In the genomic region with DNA sequence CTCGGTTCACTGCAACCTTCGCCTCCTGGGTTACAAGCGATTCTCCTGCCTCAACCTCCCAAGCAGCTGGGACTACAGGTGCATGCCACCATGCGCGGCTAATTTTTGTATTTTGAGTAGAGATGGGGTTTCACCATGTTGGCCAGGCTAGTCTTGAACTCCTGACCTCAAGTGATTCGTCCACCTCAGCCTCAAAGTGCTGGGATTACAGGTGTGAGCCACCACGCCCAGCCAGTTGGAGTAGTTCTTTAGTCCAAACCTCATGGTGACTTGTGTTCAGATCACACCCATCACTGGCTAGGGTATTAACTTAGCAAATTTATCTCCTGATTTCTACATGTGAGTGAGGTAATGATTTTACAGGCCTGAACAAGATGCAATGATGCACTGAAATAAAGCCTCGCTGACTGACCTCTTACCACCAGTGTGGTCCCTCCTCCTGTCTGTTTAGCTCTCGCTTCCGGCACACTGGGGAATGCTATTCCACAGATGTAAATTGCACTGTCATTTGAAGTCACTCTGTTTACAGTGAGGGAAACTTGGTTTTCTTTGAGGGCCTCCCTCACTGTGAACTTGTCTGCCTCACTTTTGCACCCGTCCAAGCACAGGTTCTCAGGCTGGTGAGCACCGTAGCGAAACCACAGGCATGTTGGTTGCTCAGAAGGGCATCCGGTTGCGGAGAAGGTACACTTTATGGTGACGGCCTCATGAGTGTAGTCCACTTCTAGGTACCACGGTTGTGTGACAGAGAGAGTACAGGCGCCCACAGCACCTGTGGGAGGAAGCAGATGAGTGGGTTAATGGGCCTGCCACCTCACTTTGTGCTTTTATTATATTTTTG, we compare ENCODE assay signal across 9 cellular contexts. TPM values are rescaled to one million over a fixed set of nuclear protein-coding genes. Genes with fewer than 3 reads are reported as not detected.
DNase-seq lines count a peak whose midpoint lies in the region; ATAC-seq and TF ChIP-seq lines count a peak whose summit lies in the region.
"Had no signal": no experiment of that assay in that cellular context is flagged by ENCODE, and none has a peak within 500 bp of the region (broad histone marks: within the 10 kb centered on the region; RNA-seq: fewer than 3 reads in every experiment).

No MANE protein-coding gene starts in this region.

- H3K4me3 ChIP-seq in mucosa of descending colon: no peak overlapping the region
- H3K4me3 ChIP-seq in uterus: no peak overlapping the region

- H3K9me3 ChIP-seq in mucosa of descending colon (no peaks in the 10 kb centered on the region), uterus (no peaks in the 10 kb centered on the region)

- H3K4me3 Mint-ChIP-seq in activated CD8-positive, alpha-beta T cell treated with anti-CD3 and anti-CD28 coated beads, Interleukin-2, amount 10 ng/mL, durations not matched to agents 7 days and 5 days: peak overlapping the region; percentile 77
- no peak overlapping the region for H3K4me3 Mint-ChIP-seq in Calu3 (ENCODE audit: low read depth, unreplicated experiment)

- ATAC-seq in GM19328 (IDR thresholded peaks at IDR 0.05; ENCODE audit: unreplicated experiment) (peak; percentile 86), HG03108 (IDR thresholded peaks at IDR 0.05; ENCODE audit: unreplicated experiment) (peak; percentile 85), mucosa of descending colon (peak; percentile 87)
- peak; percentile 88 for ATAC-seq in activated CD8-positive, alpha-beta T cell treated with anti-CD3 and anti-CD28 coated beads, Interleukin-2, amount 10 ng/mL, durations not matched to agents 7 days and 5 days

- intact Hi-C loops in mucosa of descending colon (cut with DNase I, micrococcal nuclease) (no loop called here), uterus (cut with DNase I; ENCODE audit: low total_unique reads) (no loop called here), Calu3 (cut with micrococcal nuclease; ENCODE audit: unreplicated experiment) (no loop called here)

- no peaks in the 10 kb centered on the region for H3K9me3 Mint-ChIP-seq in activated CD8-positive, alpha-beta T cell treated with anti-CD3 and anti-CD28 coated beads, Interleukin-2, amount 10 ng/mL, durations not matched to agents 7 days and 5 days (ENCODE audit: insufficient read depth)
- no peaks in the 10 kb centered on the region for H3K9me3 Mint-ChIP-seq in Calu3 (ENCODE audit: low read depth, unreplicated experiment)

- H3K4me1 ChIP-seq in mucosa of descending colon (ENCODE audit: low read depth) (peaks cover 9% of the 10 kb centered on the region), uterus (no peaks in the 10 kb centered on the region)

- CTCF ChIA-PET in activated CD8-positive, alpha-beta T cell treated with anti-CD3 and anti-CD28 coated beads, Interleukin-2, amount 10 ng/mL, durations not matched to agents 7 days and 5 days (lab: Charles Lee): interaction anchor here (1.3 to 4.8 kb wide), 5 partner anchors 11 to 73 kb away, joined by 4 to 79 read pairs (median 12); no protein-coding TSS in a partner anchor
- CTCF ChIA-PET in Calu3 (lab: Charles Lee): no interaction called here

- no peaks in the 10 kb centered on the region for H3K27me3 ChIP-seq in uterus

- BruUV-seq in Calu3 (replicated peaks; lab: Mats Ljungman, UMichigan): no TSS peak

- H3K27ac Mint-ChIP-seq in activated CD8-positive, alpha-beta T cell treated with anti-CD3 and anti-CD28 coated beads, Interleukin-2, amount 10 ng/mL, durations not matched to agents 7 days and 5 days: peak overlapping the region; percentile 88
- H3K27ac Mint-ChIP-seq in Calu3 (ENCODE audit: unreplicated experiment): no peak overlapping the region

- TF ChIP-seq POLR2A in uterus (IDR thresholded peaks at IDR 0.05): no peak

- POLR2A ChIA-PET in activated CD8-positive, alpha-beta T cell treated with anti-CD3 and anti-CD28 coated beads, Interleukin-2, amount 10 ng/mL, durations not matched to agents 7 days and 5 days (lab: Charles Lee): interaction anchor here (0.6 to 1.2 kb wide), 3 partner anchors 10 to 46 kb away, joined by 3 to 4 read pairs (median 3); no protein-coding TSS in a partner anchor

- H3K36me3 Mint-ChIP-seq in activated CD8-positive, alpha-beta T cell treated with anti-CD3 and anti-CD28 coated beads, Interleukin-2, amount 10 ng/mL, durations not matched to agents 7 days and 5 days (ENCODE audit: low read depth): peaks cover 13% of the 10 kb centered on the region
- no peaks in the 10 kb centered on the region for H3K36me3 Mint-ChIP-seq in Calu3 (ENCODE audit: insufficient read depth, unreplicated experiment)

- no peaks in the 10 kb centered on the region for H3K27me3 Mint-ChIP-seq in activated CD8-positive, alpha-beta T cell treated with anti-CD3 and anti-CD28 coated beads, Interleukin-2, amount 10 ng/mL, durations not matched to agents 7 days and 5 days (ENCODE audit: low read depth)
- no peaks in the 10 kb centered on the region for H3K27me3 Mint-ChIP-seq in Calu3 (ENCODE audit: unreplicated experiment)

- DNase-seq in activated CD8-positive, alpha-beta T cell treated with anti-CD3 and anti-CD28 coated beads, Interleukin-2, amount 10 ng/mL, durations not matched to agents 7 days and 5 days: peak; percentile 91
- DNase-seq in mucosa of descending colon (peak; percentile 30 to 74 (median 48)), uterus (no peak), HUDEP-2 (lab: John Stamatoyannopoulos, UW; ENCODE audit: unreplicated experiment in 76 of 76) (no peak), Calu3 (no peak), HuH-7 (ENCODE audit: low spot score) (no peak)

- H3K27ac ChIP-seq in uterus: peak overlapping the region; percentile 46 to 53

- TF ChIP-seq CTCF in mucosa of descending colon (IDR thresholded peaks at IDR 0.05) (no peak), uterus (IDR thresholded peaks at IDR 0.05) (no peak), Calu3 (IDR thresholded peaks at IDR 0.05; ENCODE audit: unreplicated experiment) (no peak)

- H3K36me3 ChIP-seq in mucosa of descending colon (ENCODE audit: low read depth): no peaks in the 10 kb centered on the region
- H3K36me3 ChIP-seq in uterus: no peaks in the 10 kb centered on the region

- peaks cover 60% of the 10 kb centered on the region for H3K4me1 Mint-ChIP-seq in activated CD8-positive, alpha-beta T cell treated with anti-CD3 and anti-CD28 coated beads, Interleukin-2, amount 10 ng/mL, durations not matched to agents 7 days and 5 days (ENCODE audit: low read depth)
- H3K4me1 Mint-ChIP-seq in Calu3 (ENCODE audit: low read depth, unreplicated experiment): no peaks in the 10 kb centered on the region

RNA-seq across cellular contexts. Expression of gene IGSF6, which starts 5.5 kb away (rescaled TPM):
- under 1 TPM; 0.24 to 0.34 TPM for total RNA-seq in activated CD8-positive, alpha-beta T cell treated with anti-CD3 and anti-CD28 coated beads, Interleukin-2, amount 10 ng/mL, durations not matched to agents 7 days and 5 days
- 1 to 10 TPM; 3.5 to 7.3 (median 4.6) TPM for total RNA-seq in mucosa of descending colon
- total RNA-seq in uterus: 1 to 10 TPM in 2 of 4 donors, under 1 TPM in 2; 0.59 to 4.1 (median 1.6) TPM
- total RNA-seq in Calu3 (2022): not detected in 2 replicates
- total RNA-seq: RPMI7951 had no signal

RNA-seq across cellular contexts. Expression of gene OTOA, which starts 16.8 kb away (rescaled TPM):
- total RNA-seq in activated CD8-positive, alpha-beta T cell treated with anti-CD3 and anti-CD28 coated beads, Interleukin-2, amount 10 ng/mL, durations not matched to agents 7 days and 5 days: not detected
- total RNA-seq in mucosa of descending colon (under 1 TPM; 0.14 to 0.36 (median 0.25) TPM), uterus (under 1 TPM in 2 of 4 donors, not detected in 2; 0.21 to 0.28 TPM), Calu3 (2022) (0.40 TPM in 1 of 2 replicates, not detected in the other)
- total RNA-seq: RPMI7951 had no signal

RNA-seq across cellular contexts. Expression of gene METTL9, which starts 47.6 kb away (rescaled TPM):
- total RNA-seq in activated CD8-positive, alpha-beta T cell treated with anti-CD3 and anti-CD28 coated beads, Interleukin-2, amount 10 ng/mL, durations not matched to agents 7 days and 5 days: 100 to 1,000 TPM in 1 of 2 experiments, 10 to 100 TPM in 1; 99.2 to 101 TPM
- total RNA-seq in mucosa of descending colon (10 to 100 TPM; 60.8 to 76.5 (median 62.8) TPM), uterus (100 to 1,000 TPM in 3 of 4 donors, 10 to 100 TPM in 1; 73.5 to 231 (median 131) TPM), Calu3 (2022) (86.5 and 109 TPM in 2 replicates)

Comparison
In these comparisons a context has a peak if more than half of its experiments do, and no peak if none do; other contexts are left out.
1. DNase-seq: peak in activated CD8-positive, alpha-beta T cell treated with anti-CD3 and anti-CD28 coated beads, Interleukin-2, amount 10 ng/mL, durations not matched to agents 7 days and 5 days (single experiment) and mucosa of descending colon (3 of 3); none in uterus (0 of 2), HUDEP-2 (0 of 76), Calu3 (single experiment) and HuH-7 (single experiment).
2. Peak in every context shown above with its lines, with median percentiles within 50 percentile points of each other: ATAC-seq.